ENCODE assay signal across 12 cellular contexts in the genomic region with DNA sequence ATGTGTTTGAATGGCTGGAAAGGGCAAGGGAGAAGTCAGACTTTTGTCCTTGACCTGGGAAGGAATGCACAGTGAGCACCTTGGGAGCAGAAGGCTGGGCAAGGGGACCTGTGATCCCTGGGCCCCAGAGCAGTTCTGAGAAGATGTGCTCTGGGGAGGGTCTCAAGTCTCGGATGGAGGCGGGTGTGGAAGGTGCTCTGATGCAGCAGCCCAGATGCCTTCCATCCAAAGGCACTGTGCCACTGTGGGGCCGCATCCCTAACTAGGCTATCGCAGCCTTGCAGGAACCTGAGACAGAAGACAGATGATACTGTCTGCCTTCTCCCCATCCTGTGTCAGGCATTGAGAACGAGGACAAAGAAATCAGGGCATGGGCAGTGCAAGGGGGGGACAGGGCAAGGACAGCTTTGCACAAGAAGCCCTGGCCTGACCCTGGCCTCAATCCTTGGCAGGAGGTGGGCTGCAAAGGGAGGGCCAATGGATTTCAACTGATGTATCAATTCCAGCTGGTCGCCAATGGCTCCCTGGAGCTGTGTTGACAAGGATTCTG. TPM values are rescaled to one million over a fixed set of nuclear protein-coding genes. Genes with fewer than 3 reads are reported as not detected.
A peak's percentile ranks its signal among the peaks of the same experiment; 100 is the strongest.
DNase-seq lines count a peak whose midpoint lies in the region; ATAC-seq and TF ChIP-seq lines count a peak whose summit lies in the region.
"Had no signal": no experiment of that assay in that cellular context is flagged by ENCODE, and none has a peak within 500 bp of the region (broad histone marks: within the 10 kb centered on the region; RNA-seq: fewer than 3 reads in every experiment).

No MANE protein-coding gene starts in this region.

- TF ChIP-seq CTCF in C4-2B (conservative IDR thresholded peaks at IDR 0.05): no peak
- no peak for TF ChIP-seq CTCF in WERI-Rb-1 (IDR thresholded peaks at IDR 0.05; ENCODE audit: low read depth, low read length)
- no peak for TF ChIP-seq CTCF in lower lobe of right lung (IDR thresholded peaks at IDR 0.05)
- no peak for TF ChIP-seq CTCF in gastroesophageal sphincter (IDR thresholded peaks at IDR 0.05)

- intact Hi-C loops in lower lobe of right lung (cut with DNase I): no loop called here

- TF ChIP-seq EP300 in gastroesophageal sphincter (IDR thresholded peaks at IDR 0.05): no peak

- H3K4me1 ChIP-seq in lower lobe of right lung: peaks cover 51% of the 10 kb centered on the region
- peaks cover 0 to 13% (median 0%) of the 10 kb centered on the region in 3 donors for H3K4me1 ChIP-seq in gastroesophageal sphincter

- no peak for ATAC-seq in lower lobe of right lung
- no peak for ATAC-seq in gastroesophageal sphincter

- DNase-seq in WERI-Rb-1 (peak; percentile 46), lower lobe of right lung (no peak), retina (peak; percentile 50), OCI-M1 (lab: John Stamatoyannopoulos, UW) (no peak)
- no peak for DNase-seq in stimulated activated CD4-positive, alpha-beta T cell treated with anti-CD3 and anti-CD28 coated beads, Interleukin-2, amount 100 ng/mL, for 48 hours
- DNase-seq: CD4-positive, alpha-beta T cell; DMS79 treated with DMSO at 0.1 percent for 48 hours; NCI-H1436 treated with DMSO at 0.1 percent for 48 hours; NCI-H2081; NCI-H524 treated with DMSO at 0.1 percent for 48 hours had no signal

- H3K4me3 ChIP-seq in WERI-Rb-1 (ENCODE audit: low read depth, low read length): no peak overlapping the region
- H3K4me3 ChIP-seq in lower lobe of right lung: no peak overlapping the region
- H3K4me3 ChIP-seq in gastroesophageal sphincter: no peak overlapping the region

- H3K36me3 ChIP-seq in WERI-Rb-1 (no peaks in the 10 kb centered on the region), lower lobe of right lung (no peaks in the 10 kb centered on the region), gastroesophageal sphincter (no peaks in the 10 kb centered on the region)

- no peaks in the 10 kb centered on the region for H3K9me3 ChIP-seq in WERI-Rb-1 (ENCODE audit: severe bottlenecking)
- no peaks in the 10 kb centered on the region for H3K9me3 ChIP-seq in lower lobe of right lung
- no peaks in the 10 kb centered on the region for H3K9me3 ChIP-seq in gastroesophageal sphincter

- TF ChIP-seq POLR2A in gastroesophageal sphincter (IDR thresholded peaks at IDR 0.05): no peak

- H3K27me3 ChIP-seq in WERI-Rb-1 (ENCODE audit: insufficient read depth, low read depth, severe bottlenecking) (no peaks in the 10 kb centered on the region), lower lobe of right lung (ENCODE audit: low read depth) (no peaks in the 10 kb centered on the region), gastroesophageal sphincter (no peaks in the 10 kb centered on the region)

- peak overlapping the region; percentile 94 for H3K27ac ChIP-seq in C4-2B
- H3K27ac ChIP-seq in WERI-Rb-1: peak overlapping the region; percentile 53
- peak overlapping the region; percentile 67 for H3K27ac ChIP-seq in lower lobe of right lung
- no peak overlapping the region for H3K27ac ChIP-seq in gastroesophageal sphincter

- WGBS in gastroesophageal sphincter (ENCODE audit: low coverage in 1 of 2), 2 donors: no CpG with 5 or more reads among the region's 6 CpGs

RNA-seq across cellular contexts. Expression of gene PRKCD, which starts 14.6 kb away (rescaled TPM):
- total RNA-seq in lower lobe of right lung: 103 TPM
- total RNA-seq in gastroesophageal sphincter: 10 to 100 TPM in 1 of 4 donors, 1 to 10 TPM in 3; 5.5 to 10.1 (median 7.6) TPM

RNA-seq across cellular contexts. Expression of gene RFT1, which starts 16.2 kb away (rescaled TPM):
- 18.3 TPM for total RNA-seq in lower lobe of right lung
- total RNA-seq in gastroesophageal sphincter: 1 to 10 TPM; 6.5 to 7.6 (median 7.2) TPM

Comparison
In these comparisons a context has a peak if more than half of its experiments do, and no peak if none do; other contexts are left out.
1. H3K27ac ChIP-seq: peak in C4-2B (single experiment), WERI-Rb-1 (single experiment) and lower lobe of right lung (single experiment); none in gastroesophageal sphincter (0 of 4).
2. DNase-seq: peak in WERI-Rb-1 (single experiment) and retina (single experiment); none in lower lobe of right lung (single experiment), OCI-M1 (single experiment) and stimulated activated CD4-positive, alpha-beta T cell treated with anti-CD3 and anti-CD28 coated beads, Interleukin-2, amount 100 ng/mL, for 48 hours (0 of 2).